In the genomic region with DNA sequence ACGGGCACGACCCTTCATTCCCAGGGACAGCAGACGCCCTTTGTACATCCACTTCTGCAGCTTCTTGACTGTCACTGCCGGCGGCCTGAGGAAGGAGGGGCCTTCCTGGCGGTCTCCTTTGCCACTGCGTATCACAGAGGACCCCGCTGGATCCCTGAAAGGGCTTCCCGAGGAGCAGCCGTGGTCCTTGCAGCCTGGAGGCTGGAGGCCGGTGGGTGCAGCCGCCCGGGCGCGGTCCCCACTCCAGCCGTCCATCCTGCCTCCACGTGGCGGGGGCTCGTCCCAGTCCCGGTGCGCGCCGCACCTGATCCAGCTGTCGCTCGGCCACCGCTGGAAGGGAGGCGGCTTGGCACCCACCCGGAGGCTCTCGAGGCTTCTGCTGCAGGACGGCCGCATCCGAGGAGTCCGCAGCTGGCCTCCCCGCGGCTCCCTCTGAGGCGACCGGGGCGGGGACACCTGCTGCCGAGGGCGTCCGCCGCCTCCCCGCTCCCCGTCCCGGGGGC, we compare ENCODE assay signal across 1 cellular context.
A peak's percentile ranks its signal among the peaks of the same experiment; 100 is the strongest.
TF ChIP-seq lines count a peak whose summit lies in the region.

No MANE protein-coding gene starts in this region.

TF ChIP-seq in HepG2, 621 proteins besides CTCF, POLR2A, EP300 and RAD21 (continued from another document and continues in another):
- TF ChIP-seq ZNF317 (CRISPR knock-in tag; IDR thresholded peaks at IDR 0.05), result no peak
- TF ChIP-seq ATF1 (CRISPR knock-in tag; IDR thresholded peaks at IDR 0.05), result no peak
- TF ChIP-seq, protein P1, sequence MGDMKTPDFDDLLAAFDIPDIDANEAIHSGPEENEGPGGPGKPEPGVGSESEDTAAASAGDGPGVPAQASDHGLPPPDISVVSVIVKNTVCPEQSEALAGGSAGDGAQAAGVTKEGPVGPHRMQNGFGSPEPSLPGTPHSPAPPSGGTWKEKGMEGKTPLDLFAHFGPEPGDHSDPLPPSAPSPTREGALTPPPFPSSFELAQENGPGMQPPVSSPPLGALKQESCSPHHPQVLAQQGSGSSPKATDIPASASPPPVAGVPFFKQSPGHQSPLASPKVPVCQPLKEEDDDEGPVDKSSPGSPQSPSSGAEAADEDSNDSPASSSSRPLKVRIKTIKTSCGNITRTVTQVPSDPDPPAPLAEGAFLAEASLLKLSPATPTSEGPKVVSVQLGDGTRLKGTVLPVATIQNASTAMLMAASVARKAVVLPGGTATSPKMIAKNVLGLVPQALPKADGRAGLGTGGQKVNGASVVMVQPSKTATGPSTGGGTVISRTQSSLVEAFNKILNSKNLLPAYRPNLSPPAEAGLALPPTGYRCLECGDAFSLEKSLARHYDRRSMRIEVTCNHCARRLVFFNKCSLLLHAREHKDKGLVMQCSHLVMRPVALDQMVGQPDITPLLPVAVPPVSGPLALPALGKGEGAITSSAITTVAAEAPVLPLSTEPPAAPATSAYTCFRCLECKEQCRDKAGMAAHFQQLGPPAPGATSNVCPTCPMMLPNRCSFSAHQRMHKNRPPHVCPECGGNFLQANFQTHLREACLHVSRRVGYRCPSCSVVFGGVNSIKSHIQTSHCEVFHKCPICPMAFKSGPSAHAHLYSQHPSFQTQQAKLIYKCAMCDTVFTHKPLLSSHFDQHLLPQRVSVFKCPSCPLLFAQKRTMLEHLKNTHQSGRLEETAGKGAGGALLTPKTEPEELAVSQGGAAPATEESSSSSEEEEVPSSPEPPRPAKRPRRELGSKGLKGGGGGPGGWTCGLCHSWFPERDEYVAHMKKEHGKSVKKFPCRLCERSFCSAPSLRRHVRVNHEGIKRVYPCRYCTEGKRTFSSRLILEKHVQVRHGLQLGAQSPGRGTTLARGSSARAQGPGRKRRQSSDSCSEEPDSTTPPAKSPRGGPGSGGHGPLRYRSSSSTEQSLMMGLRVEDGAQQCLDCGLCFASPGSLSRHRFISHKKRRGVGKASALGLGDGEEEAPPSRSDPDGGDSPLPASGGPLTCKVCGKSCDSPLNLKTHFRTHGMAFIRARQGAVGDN (CRISPR knock-in tag; IDR thresholded peaks at IDR 0.05), result peak; percentile 54
- no peak for TF ChIP-seq ZNF660 (CRISPR knock-in tag; IDR thresholded peaks at IDR 0.05; ENCODE audit: borderline replicate concordance, low read depth)
- no peak for TF ChIP-seq PCBP1 (IDR thresholded peaks at IDR 0.05; ENCODE audit: borderline replicate concordance, low read depth, low read length)
- TF ChIP-seq, protein P2, sequence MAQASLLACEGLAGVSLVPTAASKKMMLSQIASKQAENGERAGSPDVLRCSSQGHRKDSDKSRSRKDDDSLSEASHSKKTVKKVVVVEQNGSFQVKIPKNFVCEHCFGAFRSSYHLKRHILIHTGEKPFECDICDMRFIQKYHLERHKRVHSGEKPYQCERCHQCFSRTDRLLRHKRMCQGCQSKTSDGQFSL (CRISPR knock-in tag; IDR thresholded peaks at IDR 0.05), result 0 out of 2 replicates have a peak, but pooled peaks have one; percentile 34
- TF ChIP-seq YEATS4 (CRISPR knock-in tag; IDR thresholded peaks at IDR 0.05; ENCODE audit: borderline replicate concordance), result 0 out of 2 replicates have a peak, but pooled peaks have one; percentile 11
- no peak for TF ChIP-seq ETV6 (CRISPR knock-in tag; conservative IDR thresholded peaks at IDR 0.05)
- no peak for TF ChIP-seq PPARG (CRISPR knock-in tag; conservative IDR thresholded peaks at IDR 0.05)
- no peak; the same call in 1 of the 2 replicates for TF ChIP-seq KDM2A (CRISPR knock-in tag; IDR thresholded peaks at IDR 0.05; ENCODE audit: borderline replicate concordance, low read depth)
- TF ChIP-seq ZNF558 (CRISPR knock-in tag; IDR thresholded peaks at IDR 0.05; ENCODE audit: borderline replicate concordance), result no peak
- TF ChIP-seq YY1 (IDR thresholded peaks at IDR 0.05; ENCODE audit: insufficient read depth, insufficient replicate concordance, low read depth, low read length), result no peak
- TF ChIP-seq TBX3 (IDR thresholded peaks at IDR 0.05; ENCODE audit: borderline replicate concordance), result no peak
- TF ChIP-seq, protein P3, sequence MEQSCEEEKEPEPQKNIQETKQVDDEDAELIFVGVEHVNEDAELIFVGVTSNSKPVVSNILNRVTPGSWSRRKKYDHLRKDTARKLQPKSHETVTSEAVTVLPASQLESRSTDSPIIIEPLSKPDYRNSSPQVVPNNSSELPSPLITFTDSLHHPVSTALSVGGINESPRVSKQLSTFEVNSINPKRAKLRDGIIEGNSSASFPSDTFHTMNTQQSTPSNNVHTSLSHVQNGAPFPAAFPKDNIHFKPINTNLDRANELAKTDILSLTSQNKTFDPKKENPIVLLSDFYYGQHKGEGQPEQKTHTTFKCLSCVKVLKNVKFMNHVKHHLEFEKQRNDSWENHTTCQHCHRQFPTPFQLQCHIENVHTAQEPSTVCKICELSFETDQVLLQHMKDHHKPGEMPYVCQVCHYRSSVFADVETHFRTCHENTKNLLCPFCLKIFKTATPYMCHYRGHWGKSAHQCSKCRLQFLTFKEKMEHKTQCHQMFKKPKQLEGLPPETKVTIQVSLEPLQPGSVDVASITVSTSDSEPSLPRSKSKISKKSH (CRISPR knock-in tag; IDR thresholded peaks at IDR 0.05; ENCODE audit: borderline replicate concordance), result no peak
- TF ChIP-seq NFE2L1 (CRISPR knock-in tag; IDR thresholded peaks at IDR 0.05; ENCODE audit: borderline replicate concordance), result 0 out of 2 replicates have a peak, but pooled peaks have one; percentile 68
- no peak for TF ChIP-seq TEAD3 (CRISPR knock-in tag; optimal IDR thresholded peaks at IDR 0.05; ENCODE audit: borderline replicate concordance)
- no peak for TF ChIP-seq ZNF331 (CRISPR knock-in tag; IDR thresholded peaks at IDR 0.05)
- TF ChIP-seq, protein P4, sequence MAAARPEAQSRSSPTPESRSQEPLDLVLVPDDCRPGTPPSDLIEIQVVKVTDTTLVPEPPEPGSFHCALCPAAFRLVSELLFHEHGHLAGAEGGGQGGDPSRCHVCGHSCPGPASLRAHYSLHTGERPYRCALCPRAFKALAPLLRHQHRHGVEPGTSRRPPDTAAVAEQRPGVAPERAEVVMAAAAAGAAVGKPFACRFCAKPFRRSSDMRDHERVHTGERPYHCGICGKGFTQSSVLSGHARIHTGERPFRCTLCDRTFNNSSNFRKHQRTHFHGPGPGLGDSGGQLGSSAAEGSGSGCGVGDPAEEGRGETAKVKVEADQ (CRISPR knock-in tag; IDR thresholded peaks at IDR 0.05; ENCODE audit: borderline replicate concordance), result no peak
- TF ChIP-seq SRY (CRISPR knock-in tag; IDR thresholded peaks at IDR 0.05), result no peak; the same call in 1 of the 2 replicates
- TF ChIP-seq ZNF460 (CRISPR knock-in tag; IDR thresholded peaks at IDR 0.05; ENCODE audit: borderline replicate concordance), result no peak
- TF ChIP-seq MTA1 (CRISPR knock-in tag; IDR thresholded peaks at IDR 0.05; ENCODE audit: borderline replicate concordance), result no peak
- TF ChIP-seq, protein P5, sequence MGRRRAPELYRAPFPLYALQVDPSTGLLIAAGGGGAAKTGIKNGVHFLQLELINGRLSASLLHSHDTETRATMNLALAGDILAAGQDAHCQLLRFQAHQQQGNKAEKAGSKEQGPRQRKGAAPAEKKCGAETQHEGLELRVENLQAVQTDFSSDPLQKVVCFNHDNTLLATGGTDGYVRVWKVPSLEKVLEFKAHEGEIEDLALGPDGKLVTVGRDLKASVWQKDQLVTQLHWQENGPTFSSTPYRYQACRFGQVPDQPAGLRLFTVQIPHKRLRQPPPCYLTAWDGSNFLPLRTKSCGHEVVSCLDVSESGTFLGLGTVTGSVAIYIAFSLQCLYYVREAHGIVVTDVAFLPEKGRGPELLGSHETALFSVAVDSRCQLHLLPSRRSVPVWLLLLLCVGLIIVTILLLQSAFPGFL (CRISPR knock-in tag; IDR thresholded peaks at IDR 0.05), result no peak
- TF ChIP-seq NONO (IDR thresholded peaks at IDR 0.05), result no peak
- no peak for TF ChIP-seq NONO (CRISPR knock-in tag; conservative IDR thresholded peaks at IDR 0.05)
- TF ChIP-seq RXRA (CRISPR knock-in tag; IDR thresholded peaks at IDR 0.05), result peak; percentile 48; the same call in 1 of the 2 replicates
- no peak for TF ChIP-seq ZNF75D (CRISPR knock-in tag; IDR thresholded peaks at IDR 0.05; ENCODE audit: borderline replicate concordance)
- no peak for TF ChIP-seq PAF1 (CRISPR knock-in tag; IDR thresholded peaks at IDR 0.05)
- TF ChIP-seq, protein P6, sequence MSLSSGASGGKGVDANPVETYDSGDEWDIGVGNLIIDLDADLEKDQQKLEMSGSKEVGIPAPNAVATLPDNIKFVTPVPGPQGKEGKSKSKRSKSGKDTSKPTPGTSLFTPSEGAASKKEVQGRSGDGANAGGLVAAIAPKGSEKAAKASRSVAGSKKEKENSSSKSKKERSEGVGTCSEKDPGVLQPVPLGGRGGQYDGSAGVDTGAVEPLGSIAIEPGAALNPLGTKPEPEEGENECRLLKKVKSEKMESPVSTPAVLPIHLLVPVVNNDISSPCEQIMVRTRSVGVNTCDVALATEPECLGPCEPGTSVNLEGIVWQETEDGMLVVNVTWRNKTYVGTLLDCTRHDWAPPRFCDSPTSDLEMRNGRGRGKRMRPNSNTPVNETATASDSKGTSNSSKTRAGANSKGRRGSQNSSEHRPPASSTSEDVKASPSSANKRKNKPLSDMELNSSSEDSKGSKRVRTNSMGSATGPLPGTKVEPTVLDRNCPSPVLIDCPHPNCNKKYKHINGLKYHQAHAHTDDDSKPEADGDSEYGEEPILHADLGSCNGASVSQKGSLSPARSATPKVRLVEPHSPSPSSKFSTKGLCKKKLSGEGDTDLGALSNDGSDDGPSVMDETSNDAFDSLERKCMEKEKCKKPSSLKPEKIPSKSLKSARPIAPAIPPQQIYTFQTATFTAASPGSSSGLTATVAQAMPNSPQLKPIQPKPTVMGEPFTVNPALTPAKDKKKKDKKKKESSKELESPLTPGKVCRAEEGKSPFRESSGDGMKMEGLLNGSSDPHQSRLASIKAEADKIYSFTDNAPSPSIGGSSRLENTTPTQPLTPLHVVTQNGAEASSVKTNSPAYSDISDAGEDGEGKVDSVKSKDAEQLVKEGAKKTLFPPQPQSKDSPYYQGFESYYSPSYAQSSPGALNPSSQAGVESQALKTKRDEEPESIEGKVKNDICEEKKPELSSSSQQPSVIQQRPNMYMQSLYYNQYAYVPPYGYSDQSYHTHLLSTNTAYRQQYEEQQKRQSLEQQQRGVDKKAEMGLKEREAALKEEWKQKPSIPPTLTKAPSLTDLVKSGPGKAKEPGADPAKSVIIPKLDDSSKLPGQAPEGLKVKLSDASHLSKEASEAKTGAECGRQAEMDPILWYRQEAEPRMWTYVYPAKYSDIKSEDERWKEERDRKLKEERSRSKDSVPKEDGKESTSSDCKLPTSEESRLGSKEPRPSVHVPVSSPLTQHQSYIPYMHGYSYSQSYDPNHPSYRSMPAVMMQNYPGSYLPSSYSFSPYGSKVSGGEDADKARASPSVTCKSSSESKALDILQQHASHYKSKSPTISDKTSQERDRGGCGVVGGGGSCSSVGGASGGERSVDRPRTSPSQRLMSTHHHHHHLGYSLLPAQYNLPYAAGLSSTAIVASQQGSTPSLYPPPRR (CRISPR knock-in tag; IDR thresholded peaks at IDR 0.05; ENCODE audit: borderline replicate concordance), result no peak
- TF ChIP-seq SP2 (CRISPR knock-in tag; IDR thresholded peaks at IDR 0.05), result no peak
- TF ChIP-seq ERF (CRISPR knock-in tag; IDR thresholded peaks at IDR 0.05), result no peak
- no peak for TF ChIP-seq ZNF713 (CRISPR knock-in tag; IDR thresholded peaks at IDR 0.05)
- TF ChIP-seq, protein P7, sequence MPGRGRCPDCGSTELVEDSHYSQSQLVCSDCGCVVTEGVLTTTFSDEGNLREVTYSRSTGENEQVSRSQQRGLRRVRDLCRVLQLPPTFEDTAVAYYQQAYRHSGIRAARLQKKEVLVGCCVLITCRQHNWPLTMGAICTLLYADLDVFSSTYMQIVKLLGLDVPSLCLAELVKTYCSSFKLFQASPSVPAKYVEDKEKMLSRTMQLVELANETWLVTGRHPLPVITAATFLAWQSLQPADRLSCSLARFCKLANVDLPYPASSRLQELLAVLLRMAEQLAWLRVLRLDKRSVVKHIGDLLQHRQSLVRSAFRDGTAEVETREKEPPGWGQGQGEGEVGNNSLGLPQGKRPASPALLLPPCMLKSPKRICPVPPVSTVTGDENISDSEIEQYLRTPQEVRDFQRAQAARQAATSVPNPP (CRISPR knock-in tag; IDR thresholded peaks at IDR 0.05), result no peak
- no peak for TF ChIP-seq SNRNP70 (IDR thresholded peaks at IDR 0.05; ENCODE audit: low read depth, low read length)
- TF ChIP-seq MED1 (CRISPR knock-in tag; IDR thresholded peaks at IDR 0.05), result 0 out of 2 replicates have a peak, but pooled peaks have one; percentile 20
- no peak for TF ChIP-seq ZNF10 (CRISPR knock-in tag; IDR thresholded peaks at IDR 0.05; ENCODE audit: borderline replicate concordance, low read depth)
- TF ChIP-seq ZNF335 (CRISPR knock-in tag; IDR thresholded peaks at IDR 0.05), result 0 out of 2 replicates have a peak, but pooled peaks have one; percentile 49
- no peak for TF ChIP-seq JDP2 (CRISPR knock-in tag; IDR thresholded peaks at IDR 0.05; ENCODE audit: borderline replicate concordance)
- TF ChIP-seq, protein P8, sequence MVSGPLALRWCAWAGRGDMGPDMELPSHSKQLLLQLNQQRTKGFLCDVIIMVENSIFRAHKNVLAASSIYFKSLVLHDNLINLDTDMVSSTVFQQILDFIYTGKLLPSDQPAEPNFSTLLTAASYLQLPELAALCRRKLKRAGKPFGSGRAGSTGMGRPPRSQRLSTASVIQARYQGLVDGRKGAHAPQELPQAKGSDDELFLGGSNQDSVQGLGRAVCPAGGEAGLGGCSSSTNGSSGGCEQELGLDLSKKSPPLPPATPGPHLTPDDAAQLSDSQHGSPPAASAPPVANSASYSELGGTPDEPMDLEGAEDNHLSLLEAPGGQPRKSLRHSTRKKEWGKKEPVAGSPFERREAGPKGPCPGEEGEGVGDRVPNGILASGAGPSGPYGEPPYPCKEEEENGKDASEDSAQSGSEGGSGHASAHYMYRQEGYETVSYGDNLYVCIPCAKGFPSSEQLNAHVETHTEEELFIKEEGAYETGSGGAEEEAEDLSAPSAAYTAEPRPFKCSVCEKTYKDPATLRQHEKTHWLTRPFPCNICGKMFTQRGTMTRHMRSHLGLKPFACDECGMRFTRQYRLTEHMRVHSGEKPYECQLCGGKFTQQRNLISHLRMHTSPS (CRISPR knock-in tag; IDR thresholded peaks at IDR 0.05; ENCODE audit: low read depth), result no peak
- TF ChIP-seq ZNF850 (CRISPR knock-in tag; conservative IDR thresholded peaks at IDR 0.05), result no peak
- TF ChIP-seq GZF1 (CRISPR knock-in tag; IDR thresholded peaks at IDR 0.05), result no peak
- TF ChIP-seq SNAPC2 (CRISPR knock-in tag; IDR thresholded peaks at IDR 0.05), result no peak
- no peak; the same call in 1 of the 2 replicates for TF ChIP-seq AHR (CRISPR knock-in tag; IDR thresholded peaks at IDR 0.05)
- TF ChIP-seq KDM3A (CRISPR knock-in tag; IDR thresholded peaks at IDR 0.05; ENCODE audit: low read depth), result no peak
- TF ChIP-seq ZSCAN21 (CRISPR knock-in tag; IDR thresholded peaks at IDR 0.05; ENCODE audit: borderline replicate concordance), result peak; percentile 28; the same call in 1 of the 2 replicates
- no peak for TF ChIP-seq ZNF382 (CRISPR knock-in tag; IDR thresholded peaks at IDR 0.05; ENCODE audit: borderline replicate concordance)
- TF ChIP-seq PHF21A (CRISPR knock-in tag; IDR thresholded peaks at IDR 0.05), result no peak; the same call in 1 of the 2 replicates
- no peak for TF ChIP-seq HNF4G (IDR thresholded peaks at IDR 0.05; ENCODE audit: borderline replicate concordance, low read depth, low read length)
- TF ChIP-seq HNF4G (CRISPR knock-in tag; IDR thresholded peaks at IDR 0.05; ENCODE audit: borderline replicate concordance, low read depth), result 0 out of 2 replicates have a peak, but pooled peaks have one; percentile 15
- TF ChIP-seq ZNF777 (CRISPR knock-in tag; IDR thresholded peaks at IDR 0.05), result peak; percentile 93
- no peak for TF ChIP-seq SIX4 (CRISPR knock-in tag; IDR thresholded peaks at IDR 0.05)
- peak; percentile 63; the same call in 1 of the 2 replicates for TF ChIP-seq MXD4 (CRISPR knock-in tag; IDR thresholded peaks at IDR 0.05)
- TF ChIP-seq ZNF350 (CRISPR knock-in tag; IDR thresholded peaks at IDR 0.05; ENCODE audit: borderline replicate concordance, low read depth), result peak; percentile 25; the same call in 1 of the 2 replicates
- TF ChIP-seq ZBTB3 (CRISPR knock-in tag; IDR thresholded peaks at IDR 0.05; ENCODE audit: borderline replicate concordance, low read depth), result no peak; the same call in 1 of the 2 replicates
